18 cellular contexts compared by ENCODE assay signal in the genomic region with DNA sequence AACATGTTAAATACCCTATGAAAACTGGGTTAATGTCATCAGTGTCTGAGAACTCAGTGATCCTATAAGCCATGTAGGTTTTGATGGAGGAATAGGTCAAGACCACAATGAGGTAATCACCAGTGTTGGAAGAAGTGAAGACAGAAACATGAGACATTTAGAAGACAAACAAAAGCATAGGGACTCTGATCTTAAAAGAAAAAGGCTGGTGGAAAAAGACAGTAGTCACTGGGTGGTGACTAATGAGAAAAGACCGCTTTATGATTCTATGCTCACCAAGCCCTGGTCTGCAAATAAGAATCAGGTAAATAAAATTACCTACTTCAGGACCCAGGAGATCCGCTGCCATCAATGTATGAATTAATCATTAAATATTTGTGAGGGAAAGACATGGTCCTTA.
DNase-seq lines count a peak whose midpoint lies in the region; ATAC-seq and TF ChIP-seq lines count a peak whose summit lies in the region.
"Had no signal": no experiment of that assay in that cellular context is flagged by ENCODE, and none has a peak within 500 bp of the region (broad histone marks: within the 10 kb centered on the region; RNA-seq: fewer than 3 reads in every experiment).

No MANE protein-coding gene starts in this region.

- H3K27me3 Mint-ChIP-seq in stimulated activated naive CD8-positive, alpha-beta T cell treated with anti-CD3 and anti-CD28 coated beads, Interleukin-15, amount 100 ng/mL, for 72 hours: no peaks in the 10 kb centered on the region
- H3K27me3 Mint-ChIP-seq in activated T-helper 17 cell treated with anti-CD3 and anti-CD28 coated beads, Interleukin-2, amount 50 U/mL, for 72 hours: peaks cover 6% of the 10 kb centered on the region
- H3K27me3 Mint-ChIP-seq: B cell had no signal

- H3K36me3 Mint-ChIP-seq in activated T-helper 17 cell treated with anti-CD3 and anti-CD28 coated beads, Interleukin-2, amount 50 U/mL, for 72 hours (ENCODE audit: low read depth): no peaks in the 10 kb centered on the region
- H3K36me3 Mint-ChIP-seq: CD14-positive monocyte had no signal

- peaks cover 8% of the 10 kb centered on the region for H3K4me1 ChIP-seq in foreskin keratinocyte
- H3K4me1 ChIP-seq: A549, SJSA1 had no signal

- H3K27me3 ChIP-seq in foreskin keratinocyte: no peaks in the 10 kb centered on the region
- H3K27me3 ChIP-seq: SJSA1 had no signal

- no peaks in the 10 kb centered on the region for H3K9me3 Mint-ChIP-seq in stimulated activated naive CD8-positive, alpha-beta T cell treated with anti-CD3 and anti-CD28 coated beads, Interleukin-15, amount 100 ng/mL, for 72 hours
- no peaks in the 10 kb centered on the region for H3K9me3 Mint-ChIP-seq in activated T-helper 17 cell treated with anti-CD3 and anti-CD28 coated beads, Interleukin-2, amount 50 U/mL, for 72 hours

- H3K27ac Mint-ChIP-seq in stimulated activated naive CD8-positive, alpha-beta T cell treated with anti-CD3 and anti-CD28 coated beads, Interleukin-15, amount 100 ng/mL, for 72 hours: no peak overlapping the region
- no peak overlapping the region for H3K27ac Mint-ChIP-seq in activated T-helper 17 cell treated with anti-CD3 and anti-CD28 coated beads, Interleukin-2, amount 50 U/mL, for 72 hours
- H3K27ac Mint-ChIP-seq: B cell, CD14-positive monocyte had no signal

- H3K27ac ChIP-seq in foreskin keratinocyte: no peak overlapping the region
- H3K27ac ChIP-seq: A549, SJSA1 had no signal

- no peak for TF ChIP-seq CTCF in foreskin keratinocyte (conservative IDR thresholded peaks at IDR 0.05)

- no peaks in the 10 kb centered on the region for H3K4me1 Mint-ChIP-seq in stimulated activated naive CD8-positive, alpha-beta T cell treated with anti-CD3 and anti-CD28 coated beads, Interleukin-15, amount 100 ng/mL, for 72 hours
- H3K4me1 Mint-ChIP-seq in activated T-helper 17 cell treated with anti-CD3 and anti-CD28 coated beads, Interleukin-2, amount 50 U/mL, for 72 hours: no peaks in the 10 kb centered on the region
- H3K4me1 Mint-ChIP-seq: B cell, CD14-positive monocyte had no signal

- ATAC-seq in stimulated activated naive CD8-positive, alpha-beta T cell treated with anti-CD3 and anti-CD28 coated beads, Interleukin-15, Interleukin-2, amounts not matched to agents 100 U/mL and 50 U/mL, for 24 hours: peak; percentile 65
- no peak for ATAC-seq in stimulated activated naive CD8-positive, alpha-beta T cell treated with anti-CD3 and anti-CD28 coated beads, Interleukin-15, amount 100 ng/mL, for 72 hours
- ATAC-seq in activated T-helper 17 cell treated with anti-CD3 and anti-CD28 coated beads, Interleukin-2, amount 50 U/mL, for 72 hours (replicated peaks): peak; percentile 34
- peak; percentile 21 for ATAC-seq in foreskin keratinocyte
- no peak for ATAC-seq in GM21576 (IDR thresholded peaks at IDR 0.05; ENCODE audit: unreplicated experiment)
- ATAC-seq: A549 had no signal

- DNase-seq in stimulated activated naive CD8-positive, alpha-beta T cell treated with anti-CD3 and anti-CD28 coated beads, Interleukin-15, Interleukin-2, amounts not matched to agents 100 U/mL and 50 U/mL, for 24 hours: no peak
- DNase-seq in stimulated activated naive CD8-positive, alpha-beta T cell treated with anti-CD3 and anti-CD28 coated beads, Interleukin-15, amount 100 ng/mL, for 72 hours: no peak
- peak in 1 of 2 donors; percentile 3 for DNase-seq in foreskin keratinocyte
- no peak for DNase-seq in NOMO-1 treated with dmso at 0.1 percent for 144 hours (lab: John Stamatoyannopoulos, UW; ENCODE audit: unreplicated experiment)
- no peak for DNase-seq in 8988T
- DNase-seq: GDM1, Kasumi-1, NCI-H1092, NCI-H1436, NCI-H187 treated with DMSO at 0.1 percent for 48 hours, NCI-H2107, NCI-H748 treated with DMSO at 0.1 percent for 48 hours had no signal

- H3K4me3 Mint-ChIP-seq in stimulated activated naive CD8-positive, alpha-beta T cell treated with anti-CD3 and anti-CD28 coated beads, Interleukin-15, amount 100 ng/mL, for 72 hours: no peak overlapping the region
- no peak overlapping the region for H3K4me3 Mint-ChIP-seq in activated T-helper 17 cell treated with anti-CD3 and anti-CD28 coated beads, Interleukin-2, amount 50 U/mL, for 72 hours
- H3K4me3 Mint-ChIP-seq: B cell, CD14-positive monocyte had no signal

Comparison
In these comparisons a context has a peak if more than half of its experiments do, and no peak if none do; other contexts are left out.
1. ATAC-seq: peak in stimulated activated naive CD8-positive, alpha-beta T cell treated with anti-CD3 and anti-CD28 coated beads, Interleukin-15, Interleukin-2, amounts not matched to agents 100 U/mL and 50 U/mL, for 24 hours (single experiment), activated T-helper 17 cell treated with anti-CD3 and anti-CD28 coated beads, Interleukin-2, amount 50 U/mL, for 72 hours (single experiment) and foreskin keratinocyte (single experiment); none in stimulated activated naive CD8-positive, alpha-beta T cell treated with anti-CD3 and anti-CD28 coated beads, Interleukin-15, amount 100 ng/mL, for 72 hours (single experiment) and GM21576 (single experiment).